Comparison of ENCODE assay signal across 1 cellular context in the genomic region with DNA sequence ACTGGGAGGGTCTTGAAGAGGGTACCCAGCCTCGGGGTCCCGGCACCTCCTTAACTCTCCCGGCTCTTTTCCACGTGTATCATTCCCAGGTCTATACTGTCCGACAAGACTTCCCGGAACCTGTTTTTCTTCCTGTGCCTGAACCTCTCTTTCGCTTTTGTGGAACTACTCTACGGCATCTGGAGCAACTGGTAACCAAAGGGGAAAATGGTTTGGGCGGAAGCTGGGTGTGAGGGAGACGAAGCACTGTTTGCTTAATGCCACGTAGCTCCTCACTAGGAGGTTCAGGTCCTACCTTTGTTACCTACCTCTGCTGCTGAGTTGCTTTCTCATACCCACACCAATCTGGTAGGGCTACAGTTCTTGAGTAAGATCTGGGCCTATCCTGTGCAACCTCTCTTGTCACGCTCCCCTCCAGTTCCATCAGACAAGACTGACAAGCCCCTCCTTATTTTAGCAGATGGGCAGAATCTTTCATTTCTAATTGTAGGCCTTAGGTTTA.
TF ChIP-seq lines count a peak whose summit lies in the region.

No MANE protein-coding gene starts in this region.

TF ChIP-seq in SK-N-SH, 30 proteins besides CTCF, POLR2A, EP300 and RAD21 (continued from another document):
- TF ChIP-seq, protein P1, sequence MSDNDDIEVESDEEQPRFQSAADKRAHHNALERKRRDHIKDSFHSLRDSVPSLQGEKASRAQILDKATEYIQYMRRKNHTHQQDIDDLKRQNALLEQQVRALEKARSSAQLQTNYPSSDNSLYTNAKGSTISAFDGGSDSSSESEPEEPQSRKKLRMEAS (IDR thresholded peaks at IDR 0.05; ENCODE audit: low read depth), result 0 out of 2 replicates have a peak, but pooled peaks have one; percentile 17
